Comparison of ENCODE assay signal across 13 cellular contexts in the genomic region with DNA sequence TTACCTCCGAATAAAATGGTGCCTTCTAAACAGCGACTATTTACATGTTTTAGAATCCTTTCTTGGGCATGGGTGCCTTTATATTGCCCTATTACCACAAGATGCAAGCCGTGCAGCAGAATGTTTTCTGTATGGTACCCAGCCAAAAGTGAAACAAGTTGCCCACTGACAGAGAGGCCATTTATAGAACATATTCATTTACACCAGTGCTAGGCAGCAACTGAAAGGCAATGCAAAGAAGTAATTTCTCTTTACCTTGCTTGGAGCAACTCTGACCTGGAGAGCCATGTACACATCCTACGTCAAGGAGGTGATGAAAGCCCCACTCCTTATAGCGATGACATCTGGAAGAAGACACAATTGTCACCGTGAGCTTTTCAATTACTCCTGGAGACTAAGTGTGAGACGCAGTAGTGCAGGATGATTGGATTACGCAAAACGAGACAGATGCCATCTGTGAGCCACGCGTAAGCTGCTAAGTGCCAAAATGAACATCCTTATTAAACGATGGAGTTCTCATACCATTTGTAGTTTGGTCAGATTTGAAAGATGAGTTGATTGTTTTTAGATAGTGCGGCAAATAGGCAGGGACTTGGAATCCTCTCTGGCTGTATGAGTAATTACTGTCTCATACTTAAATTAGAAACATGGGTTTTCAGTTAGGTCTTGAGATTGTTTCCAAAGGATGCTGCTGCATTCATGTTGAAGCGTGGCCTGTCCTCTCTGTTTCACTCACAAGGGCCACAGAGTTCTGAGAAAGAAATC. TPM values are rescaled to one million over a fixed set of nuclear protein-coding genes. Genes with fewer than 3 reads are reported as not detected.
A peak's percentile ranks its signal among the peaks of the same experiment; 100 is the strongest.
DNase-seq lines count a peak whose midpoint lies in the region; TF ChIP-seq lines count a peak whose summit lies in the region.
"Had no signal": no experiment of that assay in that cellular context is flagged by ENCODE, and none has a peak within 500 bp of the region (broad histone marks: within the 10 kb centered on the region; RNA-seq: fewer than 3 reads in every experiment).

Gene TMEM244, minus strand, starts transcription at position 415 of the 765 bp plus-strand sequence. Its CDS starts 127 bp downstream, at position 288.

- H3K4me1 ChIP-seq in smooth muscle cell (ENCODE audit: low read depth) = no peaks in the 10 kb centered on the region
- no peaks in the 10 kb centered on the region for H3K4me1 ChIP-seq in BE2C

- no peaks in the 10 kb centered on the region for H3K79me2 ChIP-seq in smooth muscle cell (ENCODE audit: low read depth)

- peak; percentile 1 to 5 for DNase-seq in activated CD4-positive, alpha-beta T cell treated with anti-CD3 and anti-CD28 coated beads, Interleukin-2, amount 50 U/mL, for 48 hours
- DNase-seq in activated CD4-positive, alpha-beta T cell treated with anti-CD3 and anti-CD28 coated beads, Interleukin-2, amount 50 U/mL, for 1 hour = no peak
- DNase-seq in NCI-H82 treated with DMSO at 0.1 percent for 48 hours (lab: John Stamatoyannopoulos, UW; ENCODE audit: unreplicated experiment) = peak; percentile 94
- DNase-seq in coronary artery (ENCODE audit: low spot score) = no peak
- DNase-seq in smooth muscle cell (lab: John Stamatoyannopoulos, UW; ENCODE audit: unreplicated experiment) = no peak
- DNase-seq in BE2C = no peak
- DNase-seq in stimulated activated CD4-positive, alpha-beta T cell treated with anti-CD3 and anti-CD28 coated beads, Interleukin-1b, Interleukin-23, amount 100 ng/mL, for 48 hours = no peak
- no peak for DNase-seq in iPS-NIHi11 (ENCODE audit: low spot score)
- DNase-seq: caudate nucleus had no signal

- no peak for TF ChIP-seq CTCF in coronary artery (IDR thresholded peaks at IDR 0.05)
- TF ChIP-seq CTCF in smooth muscle cell (IDR thresholded peaks at IDR 0.05; ENCODE audit: borderline replicate concordance, insufficient read depth, poor library complexity, severe bottlenecking) = no peak
- TF ChIP-seq CTCF in BE2C (IDR thresholded peaks at IDR 0.05; ENCODE audit: low read depth, low read length) = no peak

- peak within 1 kb of the TSS; percentile 17 for H3K4me2 ChIP-seq in smooth muscle cell
- H3K4me2 ChIP-seq: neural progenitor cell had no signal

- peak within 1 kb of the TSS; percentile 35 for H2AFZ ChIP-seq in smooth muscle cell (ENCODE audit: low read depth)
- H2AFZ ChIP-seq: neural progenitor cell had no signal

- WGBS in smooth muscle cell (ENCODE audit: low lambda C conversion rate) = 82% methylated on average over 14 of the region's 14 CpGs

- H3K27ac ChIP-seq in coronary artery (no peak within 1 kb of the TSS), smooth muscle cell (ENCODE audit: low read depth) (peak within 1 kb of the TSS; percentile 62)
- H3K27ac ChIP-seq: neural progenitor cell, suprapubic skin had no signal

- H4K20me1 ChIP-seq in smooth muscle cell (ENCODE audit: low read depth) = no peaks in the 10 kb centered on the region

- H3K9me3 ChIP-seq in smooth muscle cell (replicated peaks; ENCODE audit: low read depth) (no peaks in the 10 kb centered on the region), BE2C (no peaks in the 10 kb centered on the region)
- H3K9me3 ChIP-seq: suprapubic skin had no signal

- H3K4me3 ChIP-seq in coronary artery = peak within 1 kb of the TSS; percentile 27
- H3K4me3 ChIP-seq in smooth muscle cell = no peak within 1 kb of the TSS
- no peak within 1 kb of the TSS for H3K4me3 ChIP-seq in BE2C (ENCODE audit: low read depth, low read length)
- H3K4me3 ChIP-seq: neural progenitor cell, suprapubic skin had no signal

- H3K27me3 ChIP-seq in smooth muscle cell (ENCODE audit: low read depth) = no peaks in the 10 kb centered on the region
- no peaks in the 10 kb centered on the region for H3K27me3 ChIP-seq in BE2C
- H3K27me3 ChIP-seq: neural progenitor cell, suprapubic skin had no signal

- H3K36me3 ChIP-seq in smooth muscle cell (ENCODE audit: low read depth) (no peaks in the 10 kb centered on the region), BE2C (no peaks in the 10 kb centered on the region)
- H3K36me3 ChIP-seq: neural progenitor cell, suprapubic skin had no signal

- H3F3A ChIP-seq in smooth muscle cell (ENCODE audit: low read depth) = peaks cover 3% of the 10 kb centered on the region

- no peak within 1 kb of the TSS for H3K9ac ChIP-seq in smooth muscle cell (ENCODE audit: low read depth)
- H3K9ac ChIP-seq: neural progenitor cell had no signal

RNA-seq across cellular contexts. Expression of gene TMEM244, which starts in this region (rescaled TPM):
- not detected in 2 replicates for total RNA-seq in smooth muscle cell
- polyA plus RNA-seq in smooth muscle cell = not detected in 2 replicates
- not detected for polyA plus RNA-seq in BE2C (2012; ENCODE audit: insufficient read depth, insufficient read length, low read depth)
- total RNA-seq: H1, OCI-LY7, suprapubic skin had no signal
- polyA plus RNA-seq: H1 had no signal

Comparison
In these comparisons a context has a peak if more than half of its experiments do, and no peak if none do; other contexts are left out.
1. DNase-seq: peak in activated CD4-positive, alpha-beta T cell treated with anti-CD3 and anti-CD28 coated beads, Interleukin-2, amount 50 U/mL, for 48 hours (2 of 2) and NCI-H82 treated with DMSO at 0.1 percent for 48 hours (single experiment); none in activated CD4-positive, alpha-beta T cell treated with anti-CD3 and anti-CD28 coated beads, Interleukin-2, amount 50 U/mL, for 1 hour (single experiment), coronary artery (single experiment), smooth muscle cell (single experiment), BE2C (single experiment), stimulated activated CD4-positive, alpha-beta T cell treated with anti-CD3 and anti-CD28 coated beads, Interleukin-1b, Interleukin-23, amount 100 ng/mL, for 48 hours (single experiment) and iPS-NIHi11 (single experiment).